11 cellular contexts compared by ENCODE assay signal in genomic region chr10:109062371-109062770, GRCh38.
A peak's percentile ranks its signal among the peaks of the same experiment; 100 is the strongest.
DNase-seq lines count a peak whose midpoint lies in the region; ATAC-seq and TF ChIP-seq lines count a peak whose summit lies in the region.
"Had no signal": no experiment of that assay in that cellular context is flagged by ENCODE, and none has a peak within 500 bp of the region (broad histone marks: within the 10 kb centered on the region; RNA-seq: fewer than 3 reads in every experiment).

No MANE protein-coding gene starts in this region.

- H3K4me1 ChIP-seq in A673 (ENCODE audit: insufficient read depth, low read length, poor library complexity, severe bottlenecking) = no peaks in the 10 kb centered on the region
- H3K4me1 ChIP-seq: transverse colon had no signal

- no peaks in the 10 kb centered on the region for H3K27me3 ChIP-seq in A673 (replicated peaks; ENCODE audit: insufficient read depth, low read depth, low read length, poor library complexity)
- H3K27me3 ChIP-seq: transverse colon had no signal

- no peaks in the 10 kb centered on the region for H3K36me3 ChIP-seq in A673 (ENCODE audit: insufficient read depth, low read length, poor library complexity, severe bottlenecking)
- H3K36me3 ChIP-seq: transverse colon had no signal

- no peak overlapping the region for H3K4me3 ChIP-seq in A673 (ENCODE audit: low read depth, low read length, poor library complexity, severe bottlenecking)
- H3K4me3 ChIP-seq in choroid plexus epithelial cell (ENCODE audit: low read depth, low read length) = no peak overlapping the region
- H3K4me3 ChIP-seq: transverse colon had no signal

- H3K27ac ChIP-seq in A673 (ENCODE audit: low read depth, low read length, poor library complexity, severe bottlenecking) = no peak overlapping the region
- H3K27ac ChIP-seq: transverse colon had no signal

- POLR2A ChIA-PET in A673 (lab: Charles Lee; ENCODE audit: low non-redundant PET) = no interaction called here

- no peak for TF ChIP-seq CTCF in A673 (conservative IDR thresholded peaks at IDR 0.05; ENCODE audit: low read depth, low read length)
- TF ChIP-seq CTCF in choroid plexus epithelial cell (conservative IDR thresholded peaks at IDR 0.05; ENCODE audit: low read depth, low read length) = no peak

- intact Hi-C loops in A673 (cut with micrococcal nuclease; ENCODE audit: unreplicated experiment) (no loop called here), Right ventricle myocardium superior (cut with DNase I) (no loop called here)

- CTCF ChIA-PET in A673 (lab: Charles Lee) = no interaction called here

- no peaks in the 10 kb centered on the region for H3K9me3 ChIP-seq in A673 (ENCODE audit: low read depth, low read length, poor library complexity, severe bottlenecking)

- no TSS peak for BruUV-seq in A673 (replicated peaks; lab: Mats Ljungman, UMichigan)

- DNase-seq in A673 (ENCODE audit: low spot score) (peak; percentile 64), HT1080 (ENCODE audit: low read depth) (peak; percentile 75), choroid plexus epithelial cell (ENCODE audit: low read depth) (peak; percentile 53), NCI-H146 (lab: John Stamatoyannopoulos, UW) (no peak), SKM-1 treated with dmso at 0.1 percent for 144 hours (lab: John Stamatoyannopoulos, UW; ENCODE audit: unreplicated experiment) (no peak), HuH-7 (ENCODE audit: low spot score) (no peak), Right ventricle myocardium superior (no peak)
- DNase-seq: NCI-H446 treated with DMSO at 0.1 percent for 48 hours; stimulated activated CD4-positive, alpha-beta T cell treated with anti-CD3 and anti-CD28 coated beads, Interleukin-4, amount 100 ng/mL, for 24 hours; transverse colon had no signal

- peak; percentile 83 for ATAC-seq in GM21360 (IDR thresholded peaks at IDR 0.05; ENCODE audit: unreplicated experiment)
- ATAC-seq in Right ventricle myocardium superior (ENCODE audit: poor library complexity) = no peak

Comparison
In these comparisons a context has a peak if more than half of its experiments do, and no peak if none do; other contexts are left out.
1. DNase-seq: peak in A673 (single experiment), HT1080 (single experiment) and choroid plexus epithelial cell (single experiment); none in NCI-H146 (single experiment), SKM-1 treated with dmso at 0.1 percent for 144 hours (single experiment), HuH-7 (single experiment) and Right ventricle myocardium superior (single experiment).